In genomic region chr1:37930246-37931142, GRCh38 we compare ENCODE assay signal across 8 cellular contexts. TPM values are rescaled to one million over a fixed set of nuclear protein-coding genes. Genes with fewer than 3 reads are reported as not detected.
DNase-seq lines count a peak whose midpoint lies in the region; ATAC-seq and TF ChIP-seq lines count a peak whose summit lies in the region.

No MANE protein-coding gene starts in this region.

- peaks cover 44% of the 10 kb centered on the region for H3K4me1 Mint-ChIP-seq in activated CD8-positive, alpha-beta memory T cell treated with anti-CD3 and anti-CD28 coated beads, Interleukin-2, amount 10 ng/mL, durations not matched to agents 7 days and 5 days

- H3K27ac ChIP-seq in cardiac muscle cell (peak overlapping the region; percentile 81), spleen (peak overlapping the region in 7 of 8 donors; percentile 36 to 90 (median 80))

- H3K4me3 ChIP-seq in cardiac muscle cell, result peak overlapping the region; percentile 78
- H3K4me3 ChIP-seq in spleen, result peak overlapping the region; percentile 72 to 98 (median 90)

- no peak for DNase-seq in activated CD4-positive, CD25-positive, alpha-beta regulatory T cell treated with anti-CD3 and anti-CD28 coated beads, Interleukin-2, amount 50 U/mL, for 72 hours
- DNase-seq in activated CD8-positive, alpha-beta memory T cell treated with anti-CD3 and anti-CD28 coated beads, Interleukin-2, amount 10 ng/mL, durations not matched to agents 7 days and 5 days, result peak; percentile 69
- DNase-seq in cardiac muscle cell (ENCODE audit: low read depth in 1 of 2, low spot score in 1 of 2), result peak; percentile 14 to 63
- DNase-seq in spleen, result no peak
- no peak for DNase-seq in NCI-H774 (lab: John Stamatoyannopoulos, UW)
- no peak for DNase-seq in medulla oblongata (ENCODE audit: extremely low spot score)
- no peak for DNase-seq in iPS-NIHi7 (ENCODE audit: extremely low spot score)

- H3K27ac Mint-ChIP-seq in activated CD8-positive, alpha-beta memory T cell treated with anti-CD3 and anti-CD28 coated beads, Interleukin-2, amount 10 ng/mL, durations not matched to agents 7 days and 5 days, result peak overlapping the region; percentile 82

- H3K27me3 ChIP-seq in cardiac muscle cell (no peaks in the 10 kb centered on the region), spleen (replicated peaks in 1 of 7) (no peaks in the 10 kb centered on the region)

- H3K27me3 Mint-ChIP-seq in activated CD8-positive, alpha-beta memory T cell treated with anti-CD3 and anti-CD28 coated beads, Interleukin-2, amount 10 ng/mL, durations not matched to agents 7 days and 5 days, result no peaks in the 10 kb centered on the region

- intact Hi-C loops in spleen (cut with DNase I; ENCODE audit: low total_unique reads), result no loop called here

- TF ChIP-seq CTCF in cardiac muscle cell (IDR thresholded peaks at IDR 0.05; ENCODE audit: low read depth, low read length), result no peak
- no peak for TF ChIP-seq CTCF in spleen (IDR thresholded peaks at IDR 0.05 in 8 of 11, conservative IDR thresholded peaks at IDR 0.05 in 3 of 11)

- 46 to 58% (median 52%) methylated on average over 12 to 13 of the region's 13 CpGs for WGBS in spleen, 5 donors

- H3K36me3 ChIP-seq in cardiac muscle cell (no peaks in the 10 kb centered on the region), spleen (peaks cover 0 to 41% (median 5%) of the 10 kb centered on the region in 6 donors)

- H3K4me1 ChIP-seq in cardiac muscle cell (ENCODE audit: low read depth) (peaks cover 13% of the 10 kb centered on the region), spleen (peaks cover 27 to 71% (median 54%) of the 10 kb centered on the region in 6 donors)

- no peak for TF ChIP-seq POLR2A in spleen (IDR thresholded peaks at IDR 0.05)

- H3K9me3 ChIP-seq in cardiac muscle cell (ENCODE audit: low read depth) (no peaks in the 10 kb centered on the region), spleen (no peaks in the 10 kb centered on the region)

- peak; percentile 17 to 46 for ATAC-seq in activated CD4-positive, CD25-positive, alpha-beta regulatory T cell treated with anti-CD3 and anti-CD28 coated beads, Interleukin-2, amount 50 U/mL, for 24 hours
- peak; percentile 27 for ATAC-seq in activated CD8-positive, alpha-beta memory T cell treated with anti-CD3 and anti-CD28 coated beads, Interleukin-2, amount 10 ng/mL, durations not matched to agents 7 days and 5 days

- H3K9me3 Mint-ChIP-seq in activated CD8-positive, alpha-beta memory T cell treated with anti-CD3 and anti-CD28 coated beads, Interleukin-2, amount 10 ng/mL, durations not matched to agents 7 days and 5 days (ENCODE audit: low read depth), result no peaks in the 10 kb centered on the region

- peak overlapping the region; percentile 84 for H3K4me3 Mint-ChIP-seq in activated CD8-positive, alpha-beta memory T cell treated with anti-CD3 and anti-CD28 coated beads, Interleukin-2, amount 10 ng/mL, durations not matched to agents 7 days and 5 days

- CTCF ChIA-PET in activated CD8-positive, alpha-beta memory T cell treated with anti-CD3 and anti-CD28 coated beads, Interleukin-2, amount 10 ng/mL, durations not matched to agents 7 days and 5 days (lab: Charles Lee), result interaction anchor here (1.1 kb wide), 1 partner anchor 8 kb away, joined by 5 read pairs; no protein-coding TSS in a partner anchor

- H3K36me3 Mint-ChIP-seq in activated CD8-positive, alpha-beta memory T cell treated with anti-CD3 and anti-CD28 coated beads, Interleukin-2, amount 10 ng/mL, durations not matched to agents 7 days and 5 days, result peaks cover 18% of the 10 kb centered on the region

RNA-seq across cellular contexts. Expression of gene INPP5B, which starts 16.4 kb away (rescaled TPM):
- 10 to 100 TPM; 37.6 to 39.9 TPM for total RNA-seq in activated CD8-positive, alpha-beta memory T cell treated with anti-CD3 and anti-CD28 coated beads, Interleukin-2, amount 10 ng/mL, durations not matched to agents 7 days and 5 days
- total RNA-seq in cardiac muscle cell (14.0 and 18.4 TPM in 2 replicates), spleen (10 to 100 TPM; 31.0 to 70.7 (median 45.0) TPM)
- polyA plus RNA-seq in cardiac muscle cell (9.9 and 14.1 TPM in 2 replicates), spleen (10 to 100 TPM; 11.4 to 27.5 (median 19.0) TPM)

RNA-seq across cellular contexts. Expression of gene SF3A3, which starts 59.3 kb away (rescaled TPM):
- total RNA-seq in activated CD8-positive, alpha-beta memory T cell treated with anti-CD3 and anti-CD28 coated beads, Interleukin-2, amount 10 ng/mL, durations not matched to agents 7 days and 5 days, result 100 to 1,000 TPM in 1 of 2 experiments, 10 to 100 TPM in 1; 70.1 to 104 TPM
- total RNA-seq in cardiac muscle cell, result 48.0 and 51.1 TPM in 2 replicates
- polyA plus RNA-seq in cardiac muscle cell, result 47.7 and 58.9 TPM in 2 replicates
- total RNA-seq in spleen, result 10 to 100 TPM; 44.5 to 64.3 (median 53.6) TPM
- polyA plus RNA-seq in spleen, result 10 to 100 TPM; 19.7 to 24.9 (median 22.1) TPM

Comparison
In these comparisons a context has a peak if more than half of its experiments do, and no peak if none do; other contexts are left out.
1. DNase-seq: peak in activated CD8-positive, alpha-beta memory T cell treated with anti-CD3 and anti-CD28 coated beads, Interleukin-2, amount 10 ng/mL, durations not matched to agents 7 days and 5 days (single experiment) and cardiac muscle cell (2 of 2); none in activated CD4-positive, CD25-positive, alpha-beta regulatory T cell treated with anti-CD3 and anti-CD28 coated beads, Interleukin-2, amount 50 U/mL, for 72 hours (single experiment), spleen (single experiment), NCI-H774 (single experiment), medulla oblongata (single experiment) and iPS-NIHi7 (single experiment).